27 cellular contexts compared by ENCODE assay signal in the genomic region with DNA sequence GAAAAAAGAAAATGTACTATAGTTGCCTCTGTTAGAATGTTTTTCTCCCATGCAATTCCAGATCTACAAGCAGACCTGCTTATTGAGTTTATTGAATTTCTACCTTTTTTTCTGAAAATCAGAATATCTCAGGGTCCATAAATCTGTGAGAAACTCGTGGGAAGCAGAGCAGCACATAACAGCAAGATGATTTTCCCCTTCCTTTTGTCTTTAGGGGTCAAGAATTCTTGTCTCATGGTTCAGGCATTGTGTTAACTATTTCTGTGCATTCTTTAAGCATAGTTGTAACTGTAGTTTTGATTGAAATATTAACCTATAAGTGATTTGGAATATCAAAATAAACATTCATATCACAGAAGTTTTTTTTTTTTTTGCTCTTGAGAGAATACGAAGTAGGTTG. TPM values are rescaled to one million over a fixed set of nuclear protein-coding genes. Genes with fewer than 3 reads are reported as not detected.
DNase-seq lines count a peak whose midpoint lies in the region; ATAC-seq, FAIRE-seq and TF ChIP-seq lines count a peak whose summit lies in the region.
"Had no signal": no experiment of that assay in that cellular context is flagged by ENCODE, and none has a peak within 500 bp of the region (broad histone marks: within the 10 kb centered on the region; RNA-seq: fewer than 3 reads in every experiment).

No MANE protein-coding gene starts in this region.

- no peak overlapping the region for H3K23ac ChIP-seq in trophoblast cell (ENCODE audit: low read length)

- H3K18ac ChIP-seq in trophoblast cell (ENCODE audit: low read length) = no peak overlapping the region

- 41 to 42% methylated on average over 2 of the region's 2 CpGs for WGBS in heart right ventricle, 2 donors
- WGBS in trophoblast cell (ENCODE audit: extremely low coverage, insufficient coverage, insufficient read length) = no CpG with 5 or more reads among the region's 2 CpGs

- no peak for TF ChIP-seq CTCF in heart right ventricle (IDR thresholded peaks at IDR 0.05)
- TF ChIP-seq CTCF in choroid plexus epithelial cell (conservative IDR thresholded peaks at IDR 0.05; ENCODE audit: low read depth, low read length) = no peak
- TF ChIP-seq CTCF in mesothelial cell of epicardium (IDR thresholded peaks at IDR 0.05; ENCODE audit: unreplicated experiment) = no peak
- no peak for TF ChIP-seq CTCF in vagina (IDR thresholded peaks at IDR 0.05)

- H3K79me1 ChIP-seq in trophoblast cell (ENCODE audit: low read length) = no peaks in the 10 kb centered on the region

- H3K4me3 ChIP-seq in heart right ventricle (no peak overlapping the region), choroid plexus epithelial cell (ENCODE audit: low read depth, low read length) (no peak overlapping the region), vagina (no peak overlapping the region), trophoblast cell (ENCODE audit: low read depth, low read length) (no peak overlapping the region)
- H3K4me3 ChIP-seq: spleen, thyroid gland had no signal

- ATAC-seq in heart right ventricle (no peak), left ventricle myocardium superior (no peak)
- ATAC-seq: effector memory CD8-positive, alpha-beta T cell; PC-3 had no signal

- no peak overlapping the region for H3K4me2 ChIP-seq in trophoblast cell (ENCODE audit: low read length)

- H3K9me3 Mint-ChIP-seq in mesothelial cell of epicardium = peaks cover 4% of the 10 kb centered on the region
- H3K9me3 Mint-ChIP-seq: activated CD4-positive, alpha-beta memory T cell treated with anti-CD3 and anti-CD28 coated beads, Interleukin-2, amount 10 ng/mL, durations not matched to agents 7 days and 5 days; effector memory CD8-positive, alpha-beta T cell had no signal

- H3K4me1 Mint-ChIP-seq in mesothelial cell of epicardium = peaks cover 74% of the 10 kb centered on the region
- H3K4me1 Mint-ChIP-seq: activated CD4-positive, alpha-beta memory T cell treated with anti-CD3 and anti-CD28 coated beads, Interleukin-2, amount 10 ng/mL, durations not matched to agents 7 days and 5 days; CD4-positive, CD25-positive, alpha-beta regulatory T cell had no signal

- H3K36me3 ChIP-seq in heart right ventricle (no peaks in the 10 kb centered on the region), vagina (no peaks in the 10 kb centered on the region), trophoblast cell (ENCODE audit: control insufficient read depth in 1 of 2, insufficient read depth in 2 of 2, low read length in 2 of 2) (no peaks in the 10 kb centered on the region)
- H3K36me3 ChIP-seq: spleen, thyroid gland had no signal

- H3K36me3 Mint-ChIP-seq in mesothelial cell of epicardium = peaks cover 26% of the 10 kb centered on the region
- H3K36me3 Mint-ChIP-seq: CD4-positive, CD25-positive, alpha-beta regulatory T cell had no signal

- H3K27me3 ChIP-seq in heart right ventricle (no peaks in the 10 kb centered on the region), vagina (no peaks in the 10 kb centered on the region), trophoblast cell (ENCODE audit: insufficient read depth, low read length) (no peaks in the 10 kb centered on the region)
- H3K27me3 ChIP-seq: spleen, thyroid gland had no signal

- FAIRE-seq in HTR-8/SVneo (lab: Jason Lieb, UNC) = no peak

- H3K9ac ChIP-seq in trophoblast cell (ENCODE audit: low read length) = no peak overlapping the region

- H4K8ac ChIP-seq in trophoblast cell (ENCODE audit: low read depth, low read length) = no peak overlapping the region

- no peak overlapping the region for H4K91ac ChIP-seq in trophoblast cell (ENCODE audit: low read depth, low read length)

- H2AK5ac ChIP-seq in trophoblast cell (ENCODE audit: low read length) = no peak overlapping the region

- H3K4ac ChIP-seq in trophoblast cell (ENCODE audit: low read depth, low read length) = no peak overlapping the region

- H3K9me3 ChIP-seq in heart right ventricle (no peaks in the 10 kb centered on the region), vagina (no peaks in the 10 kb centered on the region), trophoblast cell (ENCODE audit: insufficient read depth, low read depth, low read length) (peaks cover 2% of the 10 kb centered on the region)
- H3K9me3 ChIP-seq: spleen, thyroid gland had no signal

- H3K14ac ChIP-seq in trophoblast cell (ENCODE audit: low read length) = no peak overlapping the region

- H3K4me3 Mint-ChIP-seq in mesothelial cell of epicardium = peak overlapping the region; percentile 16
- H3K4me3 Mint-ChIP-seq: activated CD4-positive, alpha-beta memory T cell treated with anti-CD3 and anti-CD28 coated beads, Interleukin-2, amount 10 ng/mL, durations not matched to agents 7 days and 5 days; CD4-positive, CD25-positive, alpha-beta regulatory T cell; effector memory CD8-positive, alpha-beta T cell; neural crest cell; stimulated activated naive CD8-positive, alpha-beta T cell treated with anti-CD3 and anti-CD28 coated beads, Interleukin-15, Interleukin-2, amounts not matched to agents 100 ng/mL and 50 ng/mL, for 24 hours had no signal

- H3K4me1 ChIP-seq in heart right ventricle (peaks cover 0 to 80% (median 10%) of the 10 kb centered on the region in 9 donors), vagina (peaks cover 26% of the 10 kb centered on the region), trophoblast cell (ENCODE audit: control insufficient read depth in 1 of 2, insufficient read depth in 2 of 2, low read length in 2 of 2) (no peaks in the 10 kb centered on the region)
- H3K4me1 ChIP-seq: thyroid gland had no signal

- no peak overlapping the region for H2BK12ac ChIP-seq in trophoblast cell (ENCODE audit: low read length)

- intact Hi-C loops in heart right ventricle (cut with DNase I) = loop anchor here in 1 of 10 donors (5.0 kb wide), 1 partner anchor 130 kb away; no protein-coding TSS in a partner anchor
- intact Hi-C loops in left ventricle myocardium superior (cut with micrococcal nuclease) = no loop called here
- intact Hi-C loops in vagina (cut with DNase I) = no loop called here

- H2BK5ac ChIP-seq in trophoblast cell (ENCODE audit: low read depth, low read length, poor library complexity) = no peak overlapping the region

- no peak for TF ChIP-seq POLR2A in vagina (IDR thresholded peaks at IDR 0.05)

- no peaks in the 10 kb centered on the region for H3K79me2 ChIP-seq in trophoblast cell (ENCODE audit: control insufficient read depth, insufficient read depth, low read length, poor library complexity)

- peak overlapping the region in 8 of 10 donors; percentile 25 to 72 (median 39) for H3K27ac ChIP-seq in heart right ventricle
- H3K27ac ChIP-seq in vagina = peak overlapping the region; percentile 9
- H3K27ac ChIP-seq in trophoblast cell (ENCODE audit: low read depth, low read length) = no peak overlapping the region
- H3K27ac ChIP-seq: thyroid gland had no signal

- peak overlapping the region; percentile 88 for H3K27ac Mint-ChIP-seq in mesothelial cell of epicardium
- H3K27ac Mint-ChIP-seq: activated CD4-positive, alpha-beta memory T cell treated with anti-CD3 and anti-CD28 coated beads, Interleukin-2, amount 10 ng/mL, durations not matched to agents 7 days and 5 days; CD4-positive, CD25-positive, alpha-beta regulatory T cell; effector memory CD8-positive, alpha-beta T cell; stimulated activated naive CD8-positive, alpha-beta T cell treated with anti-CD3 and anti-CD28 coated beads, Interleukin-15, Interleukin-2, amounts not matched to agents 100 ng/mL and 50 ng/mL, for 24 hours had no signal

- DNase-seq in heart right ventricle (no peak), left ventricle myocardium superior (no peak), choroid plexus epithelial cell (ENCODE audit: low read depth) (peak; percentile 58), mesothelial cell of epicardium (ENCODE audit: low spot score in 2 of 2, unreplicated experiment in 2 of 2) (no peak), vagina (ENCODE audit: extremely low spot score in 2 of 2) (no peak), trophoblast cell (no peak), SHP77 (lab: John Stamatoyannopoulos, UW) (no peak), HTR-8/SVneo (ENCODE audit: insufficient read length, low spot score) (no peak)
- DNase-seq: 8988T; activated CD4-positive, alpha-beta memory T cell treated with anti-CD3 and anti-CD28 coated beads, Interleukin-2, amount 10 ng/mL, durations not matched to agents 7 days and 5 days; activated CD8-positive, alpha-beta memory T cell treated with anti-CD3 and anti-CD28 coated beads, Interleukin-2, amount 50 U/mL, for 48 hours; activated naive CD4-positive, alpha-beta T cell treated with anti-CD3 and anti-CD28 coated beads, Interleukin-2, amount 50 U/mL, for 16 hours; amniotic stem cell; CD4-positive, CD25-positive, alpha-beta regulatory T cell; DMS79 treated with DMSO at 0.1 percent for 48 hours; effector memory CD8-positive, alpha-beta T cell; NCI-H1436; NCI-H2081 treated with DMSO at 0.1 percent for 48 hours; NCI-H2227 treated with DMSO at 0.1 percent for 48 hours; NCI-H69; PC-3; spleen; stimulated activated CD4-positive, alpha-beta T cell treated with anti-CD3 and anti-CD28 coated beads, Interleukin-2, amount 100 ng/mL, for 24 hours; T-helper 2 cell; thyroid gland had no signal

- H2AFZ ChIP-seq in trophoblast cell (ENCODE audit: insufficient read depth, low read length, poor library complexity) = no peak overlapping the region

- H2BK120ac ChIP-seq in trophoblast cell (ENCODE audit: insufficient read depth, low read length, poor library complexity) = no peak overlapping the region

- no peak overlapping the region for H4K12ac ChIP-seq in trophoblast cell (ENCODE audit: low read depth, low read length)

- no peaks in the 10 kb centered on the region for H3K27me3 Mint-ChIP-seq in mesothelial cell of epicardium (ENCODE audit: low read depth)

RNA-seq across cellular contexts. Expression of a gene that starts 11.4 kb away (rescaled TPM):
- total RNA-seq in heart right ventricle = 10 to 100 TPM in 7 of 10 donors, 1 to 10 TPM in 3; 5.0 to 27.4 (median 11.7) TPM
- 1 to 10 TPM; 4.4 to 6.0 TPM for polyA plus RNA-seq in heart right ventricle
- 6.1 TPM for total RNA-seq in left ventricle myocardium superior
- total RNA-seq in mesothelial cell of epicardium = 135 to 140 TPM (median 135 TPM) in 3 replicates
- 41.5 TPM for total RNA-seq in vagina
- polyA plus RNA-seq in trophoblast cell (2013) = 2.8 and 3.3 TPM in 2 replicates
- total RNA-seq: activated CD4-positive, alpha-beta memory T cell treated with anti-CD3 and anti-CD28 coated beads, Interleukin-2, amount 10 ng/mL, durations not matched to agents 7 days and 5 days; CD4-positive, CD25-positive, alpha-beta regulatory T cell had no signal
- polyA plus RNA-seq: CD4-positive, CD25-positive, alpha-beta regulatory T cell had no signal
